8 cellular contexts compared by ENCODE assay signal in the genomic region with DNA sequence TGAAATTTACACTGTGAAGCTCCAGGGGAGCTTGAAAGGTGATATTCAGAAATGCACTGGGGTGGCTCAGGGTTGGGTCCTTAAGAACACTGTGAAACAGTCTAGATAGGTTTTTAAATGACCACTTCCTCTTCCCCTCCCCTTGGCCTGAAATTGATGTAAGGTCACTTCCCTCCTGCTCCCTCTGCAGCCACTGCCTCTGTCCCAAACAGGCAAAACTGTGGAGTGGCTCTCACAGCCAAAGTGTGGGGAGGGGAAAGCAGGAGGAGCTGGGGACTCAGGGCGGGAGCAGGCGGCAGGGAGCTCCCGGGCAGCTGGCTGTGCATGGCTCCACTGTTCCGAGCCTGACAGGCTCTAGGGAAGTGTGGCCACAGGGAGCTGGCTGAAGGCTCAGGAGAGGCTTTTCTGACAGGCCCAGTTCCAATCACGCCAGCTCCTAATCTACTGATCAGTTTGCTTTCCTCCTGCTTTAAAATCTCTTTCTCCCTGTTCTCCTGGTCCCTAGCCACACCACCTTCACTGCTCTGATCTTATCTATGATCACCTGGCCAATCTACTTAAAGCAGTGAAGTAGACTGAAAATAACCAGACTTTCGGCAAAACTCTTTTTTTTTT. TPM values are rescaled to one million over a fixed set of nuclear protein-coding genes. Genes with fewer than 3 reads are reported as not detected.
DNase-seq lines count a peak whose midpoint lies in the region; ATAC-seq and TF ChIP-seq lines count a peak whose summit lies in the region.

No MANE protein-coding gene starts in this region.

- H3K9me3 ChIP-seq in OCI-LY1 (ENCODE audit: low read length) = no peaks in the 10 kb centered on the region
- H3K9me3 ChIP-seq in gastroesophageal sphincter = no peaks in the 10 kb centered on the region
- H3K9me3 ChIP-seq in trophoblast cell (ENCODE audit: insufficient read depth, low read depth, low read length) = no peaks in the 10 kb centered on the region

- TF ChIP-seq POLR2A in gastroesophageal sphincter (IDR thresholded peaks at IDR 0.05) = no peak

- peak overlapping the region; percentile 99 for H4K91ac ChIP-seq in trophoblast cell (ENCODE audit: low read depth, low read length)

- H3K4me1 ChIP-seq in OCI-LY1 (ENCODE audit: insufficient read depth, low read length, severe bottlenecking) (peaks cover 47% of the 10 kb centered on the region), gastroesophageal sphincter (peaks cover 10 to 56% (median 24%) of the 10 kb centered on the region in 3 donors), trophoblast cell (ENCODE audit: control insufficient read depth in 1 of 2, insufficient read depth in 2 of 2, low read length in 2 of 2) (peaks cover 50 to 64% of the 10 kb centered on the region in 2 experiments)

- no peak for TF ChIP-seq EP300 in gastroesophageal sphincter (IDR thresholded peaks at IDR 0.05)

- H3K4me3 ChIP-seq in OCI-LY1 (ENCODE audit: low read depth, low read length, poor library complexity, severe bottlenecking) = no peak overlapping the region
- no peak overlapping the region for H3K4me3 ChIP-seq in gastroesophageal sphincter
- H3K4me3 ChIP-seq in trophoblast cell (ENCODE audit: low read depth, low read length) = no peak overlapping the region

- DNase-seq in trophoblast cell = peak in 1 of 2 donors; percentile 60
- DNase-seq in activated CD8-positive, alpha-beta memory T cell treated with anti-CD3 and anti-CD28 coated beads, Interleukin-2, amount 50 U/mL, for 48 hours = no peak

- H3K27ac ChIP-seq in OCI-LY1 (ENCODE audit: low read depth, low read length, poor library complexity, severe bottlenecking) (peak overlapping the region; percentile 63), gastroesophageal sphincter (peak overlapping the region; percentile 37 to 97 (median 84)), trophoblast cell (ENCODE audit: low read depth, low read length) (peak overlapping the region; percentile 97)

- peak overlapping the region; percentile 97 for H3K14ac ChIP-seq in trophoblast cell (ENCODE audit: low read length)

- peak overlapping the region; percentile 33; the same call in 1 of the 2 replicates for H3K4me2 ChIP-seq in OCI-LY1 (ENCODE audit: low read length)
- H3K4me2 ChIP-seq in trophoblast cell (ENCODE audit: low read length) = peak overlapping the region; percentile 1

- H3K79me1 ChIP-seq in trophoblast cell (ENCODE audit: low read length) = peaks cover 62% of the 10 kb centered on the region

- H4K8ac ChIP-seq in trophoblast cell (ENCODE audit: low read depth, low read length) = peak overlapping the region; percentile 88

- peak overlapping the region; percentile 81 for H2BK12ac ChIP-seq in trophoblast cell (ENCODE audit: low read length)

- peak overlapping the region; percentile 97 for H3K18ac ChIP-seq in trophoblast cell (ENCODE audit: low read length)

- H3F3A ChIP-seq in OCI-LY1 (ENCODE audit: insufficient read depth, low read length) = no peaks in the 10 kb centered on the region

- peak overlapping the region; percentile 85 for H3K4ac ChIP-seq in trophoblast cell (ENCODE audit: low read depth, low read length)

- WGBS in gastroesophageal sphincter (ENCODE audit: low coverage in 1 of 2), 2 donors = 0 to 6% methylated on average over 1 to 2 of the region's 6 CpGs
- WGBS in trophoblast cell (ENCODE audit: extremely low coverage, insufficient coverage, insufficient read length) = no CpG with 5 or more reads among the region's 6 CpGs

- peak overlapping the region; percentile 97 for H2BK5ac ChIP-seq in trophoblast cell (ENCODE audit: low read depth, low read length, poor library complexity)

- no peaks in the 10 kb centered on the region for H3K9me2 ChIP-seq in OCI-LY1 (ENCODE audit: low read depth, low read length)

- H2BK120ac ChIP-seq in trophoblast cell (ENCODE audit: insufficient read depth, low read length, poor library complexity) = peak overlapping the region; percentile 97

- no peak for TF ChIP-seq CTCF in OCI-LY1 (IDR thresholded peaks at IDR 0.05; ENCODE audit: low read length)
- no peak for TF ChIP-seq CTCF in gastroesophageal sphincter (IDR thresholded peaks at IDR 0.05)

- H3K27me3 ChIP-seq in OCI-LY1 (ENCODE audit: insufficient read depth, low read length) (no peaks in the 10 kb centered on the region), gastroesophageal sphincter (no peaks in the 10 kb centered on the region), trophoblast cell (ENCODE audit: insufficient read depth, low read length) (no peaks in the 10 kb centered on the region)

- no peak overlapping the region for H3K23ac ChIP-seq in trophoblast cell (ENCODE audit: low read length)

- H3K9ac ChIP-seq in OCI-LY1 (ENCODE audit: low read length) (peak overlapping the region; percentile 6; the same call in 1 of the 2 replicates), trophoblast cell (ENCODE audit: low read length) (no peak overlapping the region)

- peak overlapping the region; percentile 74 for H4K12ac ChIP-seq in trophoblast cell (ENCODE audit: low read depth, low read length)

- H3K36me3 ChIP-seq in OCI-LY1 (ENCODE audit: insufficient read depth, low read length) (no peaks in the 10 kb centered on the region), gastroesophageal sphincter (peaks cover 0 to 5% of the 10 kb centered on the region in 2 donors), trophoblast cell (ENCODE audit: control insufficient read depth in 1 of 2, insufficient read depth in 2 of 2, low read length in 2 of 2) (no peaks in the 10 kb centered on the region)

- H2AK5ac ChIP-seq in trophoblast cell (ENCODE audit: low read length) = peak overlapping the region; percentile 72

- H2AFZ ChIP-seq in OCI-LY1 (ENCODE audit: low read length) (no peak overlapping the region), trophoblast cell (ENCODE audit: insufficient read depth, low read length, poor library complexity) (no peak overlapping the region)

- ATAC-seq in GM21423 (IDR thresholded peaks at IDR 0.05; ENCODE audit: unreplicated experiment) (peak; percentile 33), gastroesophageal sphincter (peak; percentile 54), GM19023 (IDR thresholded peaks at IDR 0.05; ENCODE audit: unreplicated experiment) (no peak), GM21360 (IDR thresholded peaks at IDR 0.05; ENCODE audit: unreplicated experiment) (no peak), GM19467 (IDR thresholded peaks at IDR 0.05; ENCODE audit: unreplicated experiment) (no peak)

- no peaks in the 10 kb centered on the region for H3K79me2 ChIP-seq in OCI-LY1 (ENCODE audit: insufficient read depth, low read length)
- peaks cover 14% of the 10 kb centered on the region for H3K79me2 ChIP-seq in trophoblast cell (ENCODE audit: control insufficient read depth, insufficient read depth, low read length, poor library complexity)

- H4K20me1 ChIP-seq in OCI-LY1 (ENCODE audit: insufficient read depth, low read length) = no peaks in the 10 kb centered on the region

RNA-seq across cellular contexts. Expression of a gene that starts 5.1 kb away (rescaled TPM):
- 1,000 to 10,000 TPM; 4,484 to 9,179 (median 5,319) TPM for total RNA-seq in gastroesophageal sphincter
- 326 and 348 TPM in 2 replicates for polyA plus RNA-seq in trophoblast cell (2013)

RNA-seq across cellular contexts. Expression of a gene that starts 26.9 kb away (rescaled TPM):
- 10 to 100 TPM; 11.4 to 35.8 (median 18.0) TPM for total RNA-seq in gastroesophageal sphincter
- 38.9 and 40.5 TPM in 2 replicates for polyA plus RNA-seq in trophoblast cell (2013)

RNA-seq across cellular contexts. Expression of a gene that starts 43.0 kb away (rescaled TPM):
- total RNA-seq in gastroesophageal sphincter = 100 to 1,000 TPM in 1 of 4 donors, 10 to 100 TPM in 3; 69.2 to 153 (median 84.7) TPM
- polyA plus RNA-seq in trophoblast cell (2013) = 49.4 and 51.1 TPM in 2 replicates

Comparison
In these comparisons a context has a peak if more than half of its experiments do, and no peak if none do; other contexts are left out.
1. ATAC-seq: peak in GM21423 (single experiment) and gastroesophageal sphincter (single experiment); none in GM19023 (single experiment), GM21360 (single experiment) and GM19467 (single experiment).
2. Peak in every context shown above with its lines, with median percentiles within 50 percentile points of each other: H3K27ac ChIP-seq.